ENCODE assay signal across 15 cellular contexts in the genomic region with DNA sequence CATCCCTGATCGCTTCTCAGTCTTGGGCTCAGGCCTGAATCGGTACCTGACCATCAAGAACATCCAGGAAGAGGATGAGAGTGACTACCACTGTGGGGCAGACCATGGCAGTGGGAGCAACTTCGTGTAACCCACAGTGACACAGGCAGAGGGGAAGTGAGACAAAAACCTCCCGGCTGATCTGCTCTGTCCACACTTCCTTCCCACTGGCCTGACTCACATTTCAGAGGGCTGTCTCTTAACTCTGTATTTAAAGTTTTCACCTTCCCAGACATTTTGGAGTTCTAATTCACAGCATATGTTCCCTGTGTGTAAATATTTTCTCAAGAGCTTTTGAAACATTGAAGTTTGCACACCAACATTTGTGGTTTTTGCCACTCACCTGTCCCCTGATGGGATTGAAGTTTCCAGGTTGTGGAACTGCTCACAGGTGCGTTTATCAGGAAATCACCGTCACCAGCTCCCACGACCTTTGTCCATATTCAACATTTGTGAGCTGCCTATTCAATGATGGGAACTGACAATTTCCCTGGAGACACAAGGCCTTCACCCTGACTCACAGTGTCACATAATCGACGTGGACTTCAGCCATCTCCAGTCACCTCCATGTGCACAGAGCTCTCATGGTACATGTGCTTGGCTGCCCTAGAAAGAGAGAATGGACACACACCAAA.
DNase-seq lines count a peak whose midpoint lies in the region; ATAC-seq and TF ChIP-seq lines count a peak whose summit lies in the region.
"Had no signal": no experiment of that assay in that cellular context is flagged by ENCODE, and none has a peak within 500 bp of the region (broad histone marks: within the 10 kb centered on the region; RNA-seq: fewer than 3 reads in every experiment).

No MANE protein-coding gene starts in this region.

- peaks cover 5% of the 10 kb centered on the region for H3K4me1 Mint-ChIP-seq in endothelial cell (ENCODE audit: unreplicated experiment)
- H3K4me1 Mint-ChIP-seq: brain had no signal

- H3K9me3 Mint-ChIP-seq in endothelial cell (ENCODE audit: unreplicated experiment) = no peaks in the 10 kb centered on the region
- H3K9me3 Mint-ChIP-seq: activated CD8-positive, alpha-beta T cell treated with anti-CD3 and anti-CD28 coated beads for 36 hours; brain had no signal

- H3K27me3 Mint-ChIP-seq in endothelial cell (ENCODE audit: unreplicated experiment) = peaks cover 2% of the 10 kb centered on the region

- DNase-seq in AML-193 (lab: John Stamatoyannopoulos, UW) = peak; percentile 40 to 47
- peak; percentile 19 for DNase-seq in RPMI8226
- no peak for DNase-seq in left colon
- no peak for DNase-seq in endothelial cell (ENCODE audit: low spot score)
- DNase-seq in occipital lobe (lab: John Stamatoyannopoulos, UW) = no peak
- no peak for DNase-seq in T1000 (lab: John Stamatoyannopoulos, UW)
- DNase-seq: activated gamma-delta T cell; GOT3; heart left ventricle; left ventricle myocardium inferior; stimulated activated CD4-positive, alpha-beta T cell treated with anti-CD3 and anti-CD28 coated beads, Interleukin-12 subunit alpha, Interleukin-12 subunit beta, amount 100 ng/mL, for 4 hours had no signal

- ATAC-seq in left colon = peak; percentile 60
- ATAC-seq in HG02981 (IDR thresholded peaks at IDR 0.05; ENCODE audit: unreplicated experiment) = no peak

- peak; percentile 52 for TF ChIP-seq POLR2A in GM18526 (IDR thresholded peaks at IDR 0.05; ENCODE audit: extremely low read depth, insufficient read length)

- H3K4me3 Mint-ChIP-seq in endothelial cell (ENCODE audit: unreplicated experiment) = no peak overlapping the region
- H3K4me3 Mint-ChIP-seq: activated CD8-positive, alpha-beta T cell treated with anti-CD3 and anti-CD28 coated beads for 36 hours; brain had no signal

- no peak for TF ChIP-seq CTCF in endothelial cell (IDR thresholded peaks at IDR 0.05; ENCODE audit: unreplicated experiment)

- intact Hi-C loops in left colon (cut with DNase I, micrococcal nuclease) = no loop called here

- H3K27ac Mint-ChIP-seq in endothelial cell (ENCODE audit: unreplicated experiment) = no peak overlapping the region
- H3K27ac Mint-ChIP-seq: activated CD8-positive, alpha-beta T cell treated with anti-CD3 and anti-CD28 coated beads for 36 hours; brain had no signal

- no peaks in the 10 kb centered on the region for H3K36me3 Mint-ChIP-seq in endothelial cell (ENCODE audit: low read depth, unreplicated experiment)
- H3K36me3 Mint-ChIP-seq: brain had no signal

Comparison
In these comparisons a context has a peak if more than half of its experiments do, and no peak if none do; other contexts are left out.
1. DNase-seq: peak in AML-193 (2 of 2) and RPMI8226 (single experiment); none in left colon (0 of 2), endothelial cell (single experiment), occipital lobe (single experiment) and T1000 (single experiment).